ENCODE assay signal across 8 cellular contexts in genomic region chr5:53430618-53431252, GRCh38. TPM values are rescaled to one million over a fixed set of nuclear protein-coding genes. Genes with fewer than 3 reads are reported as not detected.
DNase-seq lines count a peak whose midpoint lies in the region; ATAC-seq and TF ChIP-seq lines count a peak whose summit lies in the region.

No MANE protein-coding gene starts in this region.

- H3K9me3 ChIP-seq in body of pancreas, result no peaks in the 10 kb centered on the region
- no peaks in the 10 kb centered on the region for H3K9me3 ChIP-seq in left lung
- no peaks in the 10 kb centered on the region for H3K9me3 ChIP-seq in CD4-positive, alpha-beta T cell (ENCODE audit: control insufficient read depth, low read length)

- no peak for ATAC-seq in body of pancreas
- peak; percentile 50 for ATAC-seq in left lung
- ATAC-seq in GM18868 (IDR thresholded peaks at IDR 0.05; ENCODE audit: unreplicated experiment), result no peak
- no peak for ATAC-seq in natural killer cell treated with Interleukin-12 subunit alpha and Interleukin-12 subunit beta and Interleukin-15 and Interleukin-18, amount 100 ng/mL, for 72 hours
- no peak for ATAC-seq in CD4-positive, alpha-beta T cell (ENCODE audit: poor library complexity)

- no peaks in the 10 kb centered on the region for H3K4me1 Mint-ChIP-seq in natural killer cell treated with Interleukin-12 subunit alpha and Interleukin-12 subunit beta and Interleukin-15 and Interleukin-18, amount 100 ng/mL, for 72 hours (ENCODE audit: low read depth in 2 of 2)
- H3K4me1 Mint-ChIP-seq in CD4-positive, alpha-beta T cell (ENCODE audit: low read depth), result no peaks in the 10 kb centered on the region

- intact Hi-C loops in body of pancreas (cut with DNase I), result no loop called here
- intact Hi-C loops in left lung (cut with DNase I), result no loop called here
- intact Hi-C loops in CD4-positive, alpha-beta T cell (cut with DNase I, micrococcal nuclease), result no loop called here

- H3K27ac ChIP-seq in body of pancreas (no peak overlapping the region), left lung (no peak overlapping the region)
- H3K27ac ChIP-seq in CD4-positive, alpha-beta T cell (ENCODE audit: low read depth, low read length), result no peak overlapping the region

- H3K27me3 Mint-ChIP-seq in natural killer cell treated with Interleukin-12 subunit alpha and Interleukin-12 subunit beta and Interleukin-15 and Interleukin-18, amount 100 ng/mL, for 72 hours, result peaks cover 5 to 26% of the 10 kb centered on the region in 2 donors
- H3K27me3 Mint-ChIP-seq in CD4-positive, alpha-beta T cell, result peaks cover 15% of the 10 kb centered on the region

- POLR2A ChIA-PET in CD4-positive, alpha-beta T cell (lab: Charles Lee), result no interaction called here

- TF ChIP-seq POLR2A in body of pancreas (IDR thresholded peaks at IDR 0.05), result no peak

- H3K4me1 ChIP-seq in body of pancreas, result peaks cover 7% of the 10 kb centered on the region
- H3K4me1 ChIP-seq in left lung, result no peaks in the 10 kb centered on the region

- H3K27ac Mint-ChIP-seq in natural killer cell treated with Interleukin-12 subunit alpha and Interleukin-12 subunit beta and Interleukin-15 and Interleukin-18, amount 100 ng/mL, for 72 hours, result no peak overlapping the region
- no peak overlapping the region for H3K27ac Mint-ChIP-seq in CD4-positive, alpha-beta T cell

- H3K4me3 Mint-ChIP-seq in natural killer cell treated with Interleukin-12 subunit alpha and Interleukin-12 subunit beta and Interleukin-15 and Interleukin-18, amount 100 ng/mL, for 72 hours, result no peak overlapping the region
- no peak overlapping the region for H3K4me3 Mint-ChIP-seq in CD4-positive, alpha-beta T cell

- H3K27me3 ChIP-seq in body of pancreas, result no peaks in the 10 kb centered on the region
- H3K27me3 ChIP-seq in left lung, result no peaks in the 10 kb centered on the region
- peaks cover 4% of the 10 kb centered on the region for H3K27me3 ChIP-seq in CD4-positive, alpha-beta T cell (ENCODE audit: control insufficient read depth, insufficient read depth, low read length)

- H3K36me3 Mint-ChIP-seq in natural killer cell treated with Interleukin-12 subunit alpha and Interleukin-12 subunit beta and Interleukin-15 and Interleukin-18, amount 100 ng/mL, for 72 hours, result no peaks in the 10 kb centered on the region
- H3K36me3 Mint-ChIP-seq in CD4-positive, alpha-beta T cell (ENCODE audit: low read depth), result no peaks in the 10 kb centered on the region

- WGBS in body of pancreas, 2 donors, result 65 to 70% methylated on average over 5 of the region's 5 CpGs

- TF ChIP-seq CTCF in body of pancreas (IDR thresholded peaks at IDR 0.05) (peak in 4 of 7 experiments; percentile 7 to 31 (median 13)), left lung (IDR thresholded peaks at IDR 0.05) (no peak)
- no peak for TF ChIP-seq CTCF in CD4-positive, alpha-beta T cell (IDR thresholded peaks at IDR 0.05)

- no peak overlapping the region for H3K4me3 ChIP-seq in body of pancreas
- no peak overlapping the region for H3K4me3 ChIP-seq in left lung

- H3K9me3 Mint-ChIP-seq in natural killer cell treated with Interleukin-12 subunit alpha and Interleukin-12 subunit beta and Interleukin-15 and Interleukin-18, amount 100 ng/mL, for 72 hours, result no peaks in the 10 kb centered on the region
- no peaks in the 10 kb centered on the region for H3K9me3 Mint-ChIP-seq in CD4-positive, alpha-beta T cell

- no peak for TF ChIP-seq EP300 in Ishikawa (IDR thresholded peaks at IDR 0.05; ENCODE audit: borderline replicate concordance)

- TF ChIP-seq RAD21 in Ishikawa (IDR thresholded peaks at IDR 0.05; ENCODE audit: low read depth), result peak; percentile 62

- CTCF ChIA-PET in CD4-positive, alpha-beta T cell (lab: Charles Lee), result interaction anchor here (0.7 kb wide), 1 partner anchor 1275 kb away, joined by 3 read pairs; no protein-coding TSS in a partner anchor

- DNase-seq in AG20443 (ENCODE audit: low spot score) (peak; percentile 51), body of pancreas (no peak), left lung (no peak), cortex of kidney (lab: John Stamatoyannopoulos, UW) (no peak)
- DNase-seq in natural killer cell treated with Interleukin-12 subunit alpha and Interleukin-12 subunit beta and Interleukin-15 and Interleukin-18, amount 100 ng/mL, for 72 hours (ENCODE audit: low spot score), result no peak
- DNase-seq in CD4-positive, alpha-beta T cell, result no peak

- H3K36me3 ChIP-seq in body of pancreas (replicated peaks in 1 of 2; ENCODE audit: insufficient read depth in 1 of 2, low read depth in 2 of 2) (no peaks in the 10 kb centered on the region), left lung (no peaks in the 10 kb centered on the region)

TF ChIP-seq in Ishikawa, 13 proteins besides CTCF, POLR2A, EP300 and RAD21:
- no peak for TF ChIP-seq USF1 (IDR thresholded peaks at IDR 0.05)
- TF ChIP-seq EGR1 (IDR thresholded peaks at IDR 0.05), result no peak
- no peak for TF ChIP-seq YY1 (IDR thresholded peaks at IDR 0.05; ENCODE audit: low read depth)
- TF ChIP-seq FOXM1 (IDR thresholded peaks at IDR 0.05; ENCODE audit: borderline replicate concordance, low read depth), result no peak
- no peak for TF ChIP-seq TAF1 (IDR thresholded peaks at IDR 0.05; ENCODE audit: low read depth)
- TF ChIP-seq CEBPB (IDR thresholded peaks at IDR 0.05), result no peak
- TF ChIP-seq CREB1 (IDR thresholded peaks at IDR 0.05; ENCODE audit: low read depth), result no peak
- TF ChIP-seq TCF12 (IDR thresholded peaks at IDR 0.05; ENCODE audit: low read depth), result no peak
- TF ChIP-seq NFIC (IDR thresholded peaks at IDR 0.05), result no peak

RNA-seq across cellular contexts. Expression of gene FST, which starts 49.7 kb away (rescaled TPM):
- under 1 TPM; 0.52 to 0.99 TPM for total RNA-seq in body of pancreas
- 1 to 10 TPM; 2.1 to 3.7 TPM for total RNA-seq in left lung
- not detected for total RNA-seq in natural killer cell treated with Interleukin-12 subunit alpha and Interleukin-12 subunit beta and Interleukin-15 and Interleukin-18, amount 100 ng/mL, for 72 hours
- total RNA-seq in CD4-positive, alpha-beta T cell, result under 1 TPM; 0.67 to 0.99 TPM

Comparison
In these comparisons a context has a peak if more than half of its experiments do, and no peak if none do; other contexts are left out.
1. CTCF ChIP-seq: peak in body of pancreas (4 of 7); none in left lung (0 of 2) and CD4-positive, alpha-beta T cell (single experiment).